Comparison of ENCODE assay signal across 22 cellular contexts in genomic region chr1:226908419-226908818, GRCh38.
"Had no signal": no experiment of that assay in that cellular context is flagged by ENCODE, and none has a peak within 500 bp of the region (broad histone marks: within the 10 kb centered on the region; RNA-seq: fewer than 3 reads in every experiment).

No MANE protein-coding gene starts in this region.

- H3K27me3 ChIP-seq: esophagus squamous epithelium, gastrocnemius medialis, heart right ventricle, left lung had no signal

- H3K36me3 ChIP-seq: esophagus squamous epithelium, gastrocnemius medialis, lower lobe of right lung had no signal

- H3K27ac ChIP-seq: epithelial cell of prostate, esophagus squamous epithelium, heart right ventricle, left lung, lower lobe of right lung had no signal

- H3K4me1 ChIP-seq: left lung, lower lobe of right lung had no signal

- H3K9me3 ChIP-seq: esophagus squamous epithelium, gastrocnemius medialis, heart right ventricle, left lung, lower lobe of right lung, mucosa of descending colon had no signal

- ATAC-seq: effector memory CD8-positive, alpha-beta T cell; esophagus mucosa; gastrocnemius medialis; heart right ventricle; left cardiac atrium; left lung; left ventricle myocardium superior; lower lobe of right lung; mucosa of descending colon; naive thymus-derived CD8-positive, alpha-beta T cell had no signal

- H3K4me3 ChIP-seq: esophagus squamous epithelium, gastrocnemius medialis, heart right ventricle, left lung, lower lobe of right lung, mucosa of descending colon had no signal

- DNase-seq: cortex of kidney; effector CD8-positive, alpha-beta T cell; effector memory CD8-positive, alpha-beta T cell; endodermal cell; erythroblast; esophagus squamous epithelium; foreskin fibroblast; gastrocnemius medialis; glutamatergic neuron; head of caudate nucleus; heart right ventricle; hippocampal formation; left cardiac atrium; left lung; left ventricle myocardium superior; lower lobe of right lung; mesenchymal stem cell; mucosa of descending colon; naive B cell; naive thymus-derived CD8-positive, alpha-beta T cell had no signal
